ENCODE assay signal across 1 cellular context in genomic region chr5:29208026-29208425, GRCh38.
TF ChIP-seq lines count a peak whose summit lies in the region.

No MANE protein-coding gene starts in this region.

TF ChIP-seq in GM23338, 12 proteins besides CTCF, POLR2A, EP300 and RAD21 (continued from another document):
- TF ChIP-seq ZNF462 (CRISPR knock-in tag; IDR thresholded peaks at IDR 0.05): no peak
